In genomic region chr14:105528859-105529505, GRCh38 we compare ENCODE assay signal across 9 cellular contexts. TPM values are rescaled to one million over a fixed set of nuclear protein-coding genes. Genes with fewer than 3 reads are reported as not detected.
DNase-seq lines count a peak whose midpoint lies in the region; ATAC-seq and TF ChIP-seq lines count a peak whose summit lies in the region.
"Had no signal": no experiment of that assay in that cellular context is flagged by ENCODE, and none has a peak within 500 bp of the region (broad histone marks: within the 10 kb centered on the region; RNA-seq: fewer than 3 reads in every experiment).

No MANE protein-coding gene starts in this region.

- TF ChIP-seq CTCF in CD4-positive, alpha-beta T cell (IDR thresholded peaks at IDR 0.05) = no peak
- TF ChIP-seq CTCF in endodermal cell (conservative IDR thresholded peaks at IDR 0.05) = no peak

- WGBS in endodermal cell (ENCODE audit: insufficient coverage in 1 of 2, insufficient read length in 1 of 2), 2 experiments = 88% methylated on average over 55 to 65 of the region's 65 CpGs

- H3K27me3 ChIP-seq in CD4-positive, alpha-beta T cell (ENCODE audit: control insufficient read depth, insufficient read depth, low read length) = peaks cover 23% of the 10 kb centered on the region
- peaks cover 42% of the 10 kb centered on the region for H3K27me3 ChIP-seq in endodermal cell (ENCODE audit: control insufficient read depth, insufficient read depth, low read length, poor library complexity, severe bottlenecking)
- H3K27me3 ChIP-seq in skeletal muscle tissue (ENCODE audit: control insufficient read depth in 3 of 3, insufficient read depth in 3 of 3, low read length in 3 of 3) = peaks cover 30 to 63% (median 33%) of the 10 kb centered on the region in 3 donors

- peak overlapping the region; percentile 86 for H3K4me3 Mint-ChIP-seq in CD4-positive, alpha-beta T cell
- H3K4me3 Mint-ChIP-seq in activated CD4-positive, alpha-beta T cell treated with anti-CD3 and anti-CD28 coated beads, Interleukin-2, amount 10 ng/mL, durations not matched to agents 7 days and 5 days = peak overlapping the region; percentile 72
- peak overlapping the region; percentile 21 for H3K4me3 Mint-ChIP-seq in endodermal cell

- no peak overlapping the region for H3K27ac ChIP-seq in CD4-positive, alpha-beta T cell (ENCODE audit: low read depth, low read length)
- no peak overlapping the region for H3K27ac ChIP-seq in endodermal cell (ENCODE audit: low read depth, low read length)
- no peak overlapping the region for H3K27ac ChIP-seq in skeletal muscle tissue (ENCODE audit: low read depth, low read length)

- POLR2A ChIA-PET in CD4-positive, alpha-beta T cell (lab: Charles Lee) = interaction anchor here (1.0 to 2.1 kb wide), 3 partner anchors 37 to 158 kb away, joined by 4 to 10 read pairs (median 6); no protein-coding TSS in a partner anchor
- POLR2A ChIA-PET in activated CD4-positive, alpha-beta T cell treated with anti-CD3 and anti-CD28 coated beads, Interleukin-2, amount 10 ng/mL, durations not matched to agents 7 days and 5 days (lab: Charles Lee) = no interaction called here
- POLR2A ChIA-PET in HEK293T (lab: Yijun Ruan, JAX) = interaction anchor here (0.6 to 1.5 kb wide), 6 partner anchors 8 to 158 kb away, joined by 3 to 14 read pairs (median 6); no protein-coding TSS in a partner anchor

- peaks cover 16% of the 10 kb centered on the region for H3K27me3 Mint-ChIP-seq in CD4-positive, alpha-beta T cell
- peaks cover 24% of the 10 kb centered on the region for H3K27me3 Mint-ChIP-seq in activated CD4-positive, alpha-beta T cell treated with anti-CD3 and anti-CD28 coated beads, Interleukin-2, amount 10 ng/mL, durations not matched to agents 7 days and 5 days
- H3K27me3 Mint-ChIP-seq in endodermal cell (ENCODE audit: insufficient read depth) = peaks cover 44% of the 10 kb centered on the region

- H3K9me3 Mint-ChIP-seq in CD4-positive, alpha-beta T cell = no peaks in the 10 kb centered on the region
- H3K9me3 Mint-ChIP-seq in activated CD4-positive, alpha-beta T cell treated with anti-CD3 and anti-CD28 coated beads, Interleukin-2, amount 10 ng/mL, durations not matched to agents 7 days and 5 days = no peaks in the 10 kb centered on the region
- H3K9me3 Mint-ChIP-seq in endodermal cell = peaks cover 19% of the 10 kb centered on the region

- DNase-seq in CD4-positive, alpha-beta T cell = no peak
- DNase-seq in activated CD4-positive, alpha-beta T cell treated with anti-CD3 and anti-CD28 coated beads, Interleukin-2, amount 10 ng/mL, durations not matched to agents 7 days and 5 days = no peak
- DNase-seq in endodermal cell (no peak), NCI-H2029 treated with DMSO at 0.1 percent for 48 hours (lab: John Stamatoyannopoulos, UW) (no peak), medulla oblongata (ENCODE audit: extremely low spot score) (no peak), HEK293T (ENCODE audit: extremely low spot score) (no peak), SHP77 (lab: John Stamatoyannopoulos, UW) (no peak)

- peak overlapping the region; percentile 30 for H3K27ac Mint-ChIP-seq in CD4-positive, alpha-beta T cell
- H3K27ac Mint-ChIP-seq in activated CD4-positive, alpha-beta T cell treated with anti-CD3 and anti-CD28 coated beads, Interleukin-2, amount 10 ng/mL, durations not matched to agents 7 days and 5 days = peak overlapping the region; percentile 86
- H3K27ac Mint-ChIP-seq in endodermal cell = no peak overlapping the region

- H3K4me1 ChIP-seq in endodermal cell (ENCODE audit: control insufficient read depth, insufficient read depth, low read length) (no peaks in the 10 kb centered on the region), skeletal muscle tissue (ENCODE audit: control insufficient read depth in 3 of 3, insufficient read depth in 3 of 3, low read length in 3 of 3) (peaks cover 18 to 21% (median 19%) of the 10 kb centered on the region in 3 donors)

- intact Hi-C loops in CD4-positive, alpha-beta T cell (cut with DNase I, micrococcal nuclease) = loop anchor here (1.0 to 5.0 kb wide), 7 partner anchors 38 to 437 kb away; partner anchors contain the start of genes PACS2 (in 1 of the 2) and TEDC1 (in 1 of the 2)

- H3K9ac ChIP-seq in endodermal cell (ENCODE audit: extremely low read depth, low read length, poor library complexity, severe bottlenecking) = no peak overlapping the region
- H3K9ac ChIP-seq in skeletal muscle tissue (ENCODE audit: low read depth in 1 of 3, low read length in 3 of 3) = peak overlapping the region in 1 of 3 donors; percentile 25

- H3K36me3 ChIP-seq in endodermal cell (ENCODE audit: control insufficient read depth, insufficient read depth, low read length) (no peaks in the 10 kb centered on the region), skeletal muscle tissue (ENCODE audit: control insufficient read depth in 3 of 3, insufficient read depth in 3 of 3, low read length in 3 of 3) (no peaks in the 10 kb centered on the region)

- no peaks in the 10 kb centered on the region for H3K36me3 Mint-ChIP-seq in CD4-positive, alpha-beta T cell (ENCODE audit: low read depth)
- no peaks in the 10 kb centered on the region for H3K36me3 Mint-ChIP-seq in activated CD4-positive, alpha-beta T cell treated with anti-CD3 and anti-CD28 coated beads, Interleukin-2, amount 10 ng/mL, durations not matched to agents 7 days and 5 days (ENCODE audit: low read depth)
- H3K36me3 Mint-ChIP-seq in endodermal cell (ENCODE audit: low read depth) = no peaks in the 10 kb centered on the region

- no peak overlapping the region for H3K4me3 ChIP-seq in endodermal cell (ENCODE audit: low read length)
- H3K4me3 ChIP-seq in skeletal muscle tissue (ENCODE audit: low read length in 3 of 3) = peak overlapping the region in 2 of 3 donors; percentile 57 to 64

- ATAC-seq in CD4-positive, alpha-beta T cell (ENCODE audit: poor library complexity) = peak; percentile 22

- peaks cover 17% of the 10 kb centered on the region for H3K4me1 Mint-ChIP-seq in CD4-positive, alpha-beta T cell (ENCODE audit: low read depth)
- peaks cover 25% of the 10 kb centered on the region for H3K4me1 Mint-ChIP-seq in activated CD4-positive, alpha-beta T cell treated with anti-CD3 and anti-CD28 coated beads, Interleukin-2, amount 10 ng/mL, durations not matched to agents 7 days and 5 days
- H3K4me1 Mint-ChIP-seq in endodermal cell = no peaks in the 10 kb centered on the region

- CTCF ChIA-PET in CD4-positive, alpha-beta T cell (lab: Charles Lee) = interaction anchor here (0.6 to 2.9 kb wide), 7 partner anchors 36 to 158 kb away, joined by 3 to 20 read pairs (median 4); partner anchors contain the start of gene TEDC1
- CTCF ChIA-PET in activated CD4-positive, alpha-beta T cell treated with anti-CD3 and anti-CD28 coated beads, Interleukin-2, amount 10 ng/mL, durations not matched to agents 7 days and 5 days (lab: Charles Lee) = interaction anchor here (0.6 to 2.1 kb wide), 9 partner anchors 8 to 335 kb away, joined by 3 to 9 read pairs (median 3); no protein-coding TSS in a partner anchor
- CTCF ChIA-PET in HEK293T (lab: Yijun Ruan, JAX) = interaction anchor here (0.9 to 1.8 kb wide), 2 partner anchors 39 to 48 kb away, joined by 3 to 7 read pairs; no protein-coding TSS in a partner anchor

- H3K9me3 ChIP-seq in CD4-positive, alpha-beta T cell (ENCODE audit: control insufficient read depth, low read length) = no peaks in the 10 kb centered on the region
- no peaks in the 10 kb centered on the region for H3K9me3 ChIP-seq in endodermal cell (ENCODE audit: control insufficient read depth, low read length)
- H3K9me3 ChIP-seq in skeletal muscle tissue (ENCODE audit: control insufficient read depth in 3 of 3, low read length in 3 of 3) = no peaks in the 10 kb centered on the region

TF ChIP-seq in HEK293T, 16 proteins besides CTCF, POLR2A, EP300 and RAD21:
- no peak for TF ChIP-seq FOXK2 (IDR thresholded peaks at IDR 0.05)
- no peak for TF ChIP-seq FOXA1 (IDR thresholded peaks at IDR 0.05)
- no peak for TF ChIP-seq TARDBP (IDR thresholded peaks at IDR 0.05)
- TF ChIP-seq ELF4 (IDR thresholded peaks at IDR 0.05) = no peak
- TF ChIP-seq ZNF384 (IDR thresholded peaks at IDR 0.05) = no peak
- TF ChIP-seq L3MBTL2 (conservative IDR thresholded peaks at IDR 0.05) = no peak
- no peak for TF ChIP-seq SP1 (IDR thresholded peaks at IDR 0.05)
- no peak for TF ChIP-seq BHLHE40 (IDR thresholded peaks at IDR 0.05; ENCODE audit: borderline replicate concordance)
- no peak for TF ChIP-seq NFRKB (IDR thresholded peaks at IDR 0.05)
- no peak for TF ChIP-seq SUZ12 (IDR thresholded peaks at IDR 0.05)
- no peak for TF ChIP-seq FOXM1 (IDR thresholded peaks at IDR 0.05; ENCODE audit: borderline replicate concordance)
- no peak for TF ChIP-seq CTBP1 (IDR thresholded peaks at IDR 0.05; ENCODE audit: borderline replicate concordance)
- TF ChIP-seq HDGF (IDR thresholded peaks at IDR 0.05; ENCODE audit: borderline replicate concordance) = no peak
- TF ChIP-seq ARNT (IDR thresholded peaks at IDR 0.05) = no peak

RNA-seq across cellular contexts. Expression of gene TMEM121, which starts 2.6 kb away (rescaled TPM):
- 1 to 10 TPM; 1.6 to 1.7 TPM for total RNA-seq in CD4-positive, alpha-beta T cell
- total RNA-seq in activated CD4-positive, alpha-beta T cell treated with anti-CD3 and anti-CD28 coated beads, Interleukin-2, amount 10 ng/mL, durations not matched to agents 7 days and 5 days = 1 to 10 TPM; 4.6 TPM
- 1 to 10 TPM in 1 of 2 donors, under 1 TPM in 1; 0.29 to 1.5 TPM for total RNA-seq in endodermal cell
- 5.8 TPM for polyA plus RNA-seq in endodermal cell (2013, experiment 1 of 2)
- polyA plus RNA-seq in endodermal cell (2013, experiment 2 of 2) = 6.1 TPM
- total RNA-seq in skeletal muscle tissue = 3.1 TPM

RNA-seq across cellular contexts. Expression of gene TEDC1, which starts 37.9 kb away (rescaled TPM):
- 100 to 1,000 TPM; 102 to 108 TPM for total RNA-seq in CD4-positive, alpha-beta T cell
- total RNA-seq in activated CD4-positive, alpha-beta T cell treated with anti-CD3 and anti-CD28 coated beads, Interleukin-2, amount 10 ng/mL, durations not matched to agents 7 days and 5 days = 10 to 100 TPM; 40.7 to 53.2 TPM
- total RNA-seq in endodermal cell (10 to 100 TPM in 1 of 2 donors, 1 to 10 TPM in 1; 9.1 to 23.8 TPM), skeletal muscle tissue (2.1 TPM)
- 21.3 TPM for polyA plus RNA-seq in endodermal cell (2013, experiment 1 of 2)
- polyA plus RNA-seq in endodermal cell (2013, experiment 2 of 2) = 19.0 TPM

RNA-seq across cellular contexts. Expression of gene CRIP1, which starts 42.3 kb away (rescaled TPM):
- 100 to 1,000 TPM; 250 to 258 TPM for total RNA-seq in CD4-positive, alpha-beta T cell
- 100 to 1,000 TPM; 702 to 753 TPM for total RNA-seq in activated CD4-positive, alpha-beta T cell treated with anti-CD3 and anti-CD28 coated beads, Interleukin-2, amount 10 ng/mL, durations not matched to agents 7 days and 5 days
- 10 to 100 TPM in 1 of 2 donors, 1 to 10 TPM in 1; 7.0 to 47.1 TPM for total RNA-seq in endodermal cell
- 29.7 TPM for polyA plus RNA-seq in endodermal cell (2013, experiment 1 of 2)
- polyA plus RNA-seq in endodermal cell (2013, experiment 2 of 2) = 32.3 TPM
- 5.2 TPM for total RNA-seq in skeletal muscle tissue
- total RNA-seq: frontal cortex had no signal

RNA-seq across cellular contexts. Expression of gene CRIP2, which starts 54.4 kb away (rescaled TPM):
- total RNA-seq in CD4-positive, alpha-beta T cell = 10 to 100 TPM; 62.5 to 68.3 TPM
- 1 to 10 TPM in 1 of 2 experiments, under 1 TPM in 1; 0.64 to 1.8 TPM for total RNA-seq in activated CD4-positive, alpha-beta T cell treated with anti-CD3 and anti-CD28 coated beads, Interleukin-2, amount 10 ng/mL, durations not matched to agents 7 days and 5 days
- total RNA-seq in endodermal cell = 1 to 10 TPM; 3.9 to 5.3 TPM
- 96.3 TPM for polyA plus RNA-seq in endodermal cell (2013, experiment 1 of 2)
- 93.1 TPM for polyA plus RNA-seq in endodermal cell (2013, experiment 2 of 2)
- 77.8 TPM for total RNA-seq in skeletal muscle tissue

Comparison
In these comparisons a context has a peak if more than half of its experiments do, and no peak if none do; other contexts are left out.
1. H3K4me3 Mint-ChIP-seq: peak in every context shown above with its lines; median percentile 86 in CD4-positive, alpha-beta T cell; 72 in activated CD4-positive, alpha-beta T cell treated with anti-CD3 and anti-CD28 coated beads, Interleukin-2, amount 10 ng/mL, durations not matched to agents 7 days and 5 days; 21 in endodermal cell.
2. RNA of gene CRIP1, which starts 42.3 kb away (total RNA-seq): 702 to 753 TPM in activated CD4-positive, alpha-beta T cell treated with anti-CD3 and anti-CD28 coated beads, Interleukin-2, amount 10 ng/mL, durations not matched to agents 7 days and 5 days and 250 to 258 TPM in CD4-positive, alpha-beta T cell; 7.0 to 47.1 TPM in endodermal cell and 5.2 TPM in skeletal muscle tissue (single experiment); every median in the first group is over 4 times any median in the second.